1 cellular context compared by ENCODE assay signal in the genomic region with DNA sequence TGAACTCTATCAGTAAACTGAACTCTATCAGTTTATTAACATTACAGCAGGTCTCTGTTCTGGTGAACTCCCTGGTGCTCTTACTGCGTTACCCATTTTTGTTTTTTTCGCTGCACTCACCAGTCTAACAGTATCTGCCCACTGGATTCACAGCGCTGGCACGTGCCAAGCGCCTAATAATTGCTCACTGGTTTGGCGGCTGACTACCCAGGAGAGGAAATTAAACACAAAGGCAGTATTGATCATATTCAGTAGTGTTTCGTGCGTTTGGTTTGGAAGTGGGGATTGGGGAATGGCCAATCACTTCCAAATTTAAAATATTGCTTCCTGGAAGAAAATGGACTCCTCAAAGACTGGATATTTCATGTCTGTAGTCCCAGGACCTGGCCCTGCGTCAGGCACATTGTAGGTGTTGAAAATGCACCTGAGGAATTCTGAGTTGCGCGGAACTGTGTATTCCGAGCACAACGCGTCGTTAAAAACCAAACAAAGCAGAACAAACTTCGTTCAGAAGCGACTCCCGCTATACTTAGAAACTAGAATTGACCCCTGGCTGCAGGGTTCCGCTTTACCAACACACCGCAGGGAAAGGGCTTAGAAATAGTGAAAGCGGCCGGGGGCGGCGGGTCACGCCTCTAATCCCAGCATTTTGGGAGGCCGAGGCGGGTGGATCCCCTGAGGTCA.
TF ChIP-seq lines count a peak whose summit lies in the region.

No MANE protein-coding gene starts in this region.

TF ChIP-seq in HepG2, 621 proteins besides CTCF, POLR2A, EP300 and RAD21 (continued from another document and continues in another):
- TF ChIP-seq, protein P1, sequence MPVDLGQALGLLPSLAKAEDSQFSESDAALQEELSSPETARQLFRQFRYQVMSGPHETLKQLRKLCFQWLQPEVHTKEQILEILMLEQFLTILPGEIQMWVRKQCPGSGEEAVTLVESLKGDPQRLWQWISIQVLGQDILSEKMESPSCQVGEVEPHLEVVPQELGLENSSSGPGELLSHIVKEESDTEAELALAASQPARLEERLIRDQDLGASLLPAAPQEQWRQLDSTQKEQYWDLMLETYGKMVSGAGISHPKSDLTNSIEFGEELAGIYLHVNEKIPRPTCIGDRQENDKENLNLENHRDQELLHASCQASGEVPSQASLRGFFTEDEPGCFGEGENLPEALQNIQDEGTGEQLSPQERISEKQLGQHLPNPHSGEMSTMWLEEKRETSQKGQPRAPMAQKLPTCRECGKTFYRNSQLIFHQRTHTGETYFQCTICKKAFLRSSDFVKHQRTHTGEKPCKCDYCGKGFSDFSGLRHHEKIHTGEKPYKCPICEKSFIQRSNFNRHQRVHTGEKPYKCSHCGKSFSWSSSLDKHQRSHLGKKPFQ (CRISPR knock-in tag; IDR thresholded peaks at IDR 0.05; ENCODE audit: insufficient replicate concordance): no peak
- TF ChIP-seq, protein P2, sequence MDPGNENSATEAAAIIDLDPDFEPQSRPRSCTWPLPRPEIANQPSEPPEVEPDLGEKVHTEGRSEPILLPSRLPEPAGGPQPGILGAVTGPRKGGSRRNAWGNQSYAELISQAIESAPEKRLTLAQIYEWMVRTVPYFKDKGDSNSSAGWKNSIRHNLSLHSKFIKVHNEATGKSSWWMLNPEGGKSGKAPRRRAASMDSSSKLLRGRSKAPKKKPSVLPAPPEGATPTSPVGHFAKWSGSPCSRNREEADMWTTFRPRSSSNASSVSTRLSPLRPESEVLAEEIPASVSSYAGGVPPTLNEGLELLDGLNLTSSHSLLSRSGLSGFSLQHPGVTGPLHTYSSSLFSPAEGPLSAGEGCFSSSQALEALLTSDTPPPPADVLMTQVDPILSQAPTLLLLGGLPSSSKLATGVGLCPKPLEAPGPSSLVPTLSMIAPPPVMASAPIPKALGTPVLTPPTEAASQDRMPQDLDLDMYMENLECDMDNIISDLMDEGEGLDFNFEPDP (CRISPR knock-in tag; conservative IDR thresholded peaks at IDR 0.05): no peak
- no peak for TF ChIP-seq SAFB2 (CRISPR knock-in tag; IDR thresholded peaks at IDR 0.05; ENCODE audit: borderline replicate concordance, low read depth)
- no peak for TF ChIP-seq ZNF720 (CRISPR knock-in tag; IDR thresholded peaks at IDR 0.05)
- TF ChIP-seq ZNF20 (CRISPR knock-in tag; IDR thresholded peaks at IDR 0.05): 0 out of 2 replicates have a peak, but pooled peaks have one; percentile 24
- TF ChIP-seq, protein P3, sequence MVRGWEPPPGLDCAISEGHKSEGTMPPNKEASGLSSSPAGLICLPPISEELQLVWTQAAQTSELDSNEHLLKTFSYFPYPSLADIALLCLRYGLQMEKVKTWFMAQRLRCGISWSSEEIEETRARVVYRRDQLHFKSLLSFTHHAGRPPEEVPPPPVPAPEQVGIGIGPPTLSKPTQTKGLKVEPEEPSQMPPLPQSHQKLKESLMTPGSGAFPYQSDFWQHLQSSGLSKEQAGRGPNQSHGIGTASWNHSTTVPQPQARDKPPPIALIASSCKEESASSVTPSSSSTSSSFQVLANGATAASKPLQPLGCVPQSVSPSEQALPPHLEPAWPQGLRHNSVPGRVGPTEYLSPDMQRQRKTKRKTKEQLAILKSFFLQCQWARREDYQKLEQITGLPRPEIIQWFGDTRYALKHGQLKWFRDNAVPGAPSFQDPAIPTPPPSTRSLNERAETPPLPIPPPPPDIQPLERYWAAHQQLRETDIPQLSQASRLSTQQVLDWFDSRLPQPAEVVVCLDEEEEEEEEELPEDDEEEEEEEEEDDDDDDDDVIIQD (CRISPR knock-in tag; IDR thresholded peaks at IDR 0.05; ENCODE audit: low read depth): no peak
- TF ChIP-seq DMAP1 (CRISPR knock-in tag; IDR thresholded peaks at IDR 0.05): no peak; the same call in 1 of the 2 replicates
- TF ChIP-seq ZNF878 (CRISPR knock-in tag; IDR thresholded peaks at IDR 0.05): peak; percentile 44
- TF ChIP-seq ESRRA (CRISPR knock-in tag; IDR thresholded peaks at IDR 0.05; ENCODE audit: low read depth): no peak
- no peak for TF ChIP-seq PPARG (CRISPR knock-in tag; conservative IDR thresholded peaks at IDR 0.05)
- no peak for TF ChIP-seq SIX1 (CRISPR knock-in tag; IDR thresholded peaks at IDR 0.05; ENCODE audit: borderline replicate concordance)
- TF ChIP-seq ZNF781 (CRISPR knock-in tag; IDR thresholded peaks at IDR 0.05; ENCODE audit: borderline replicate concordance, not compliant biosample characterization): no peak
- TF ChIP-seq CBX5 (CRISPR knock-in tag; IDR thresholded peaks at IDR 0.05; ENCODE audit: borderline replicate concordance): no peak
- TF ChIP-seq SRSF9 (IDR thresholded peaks at IDR 0.05; ENCODE audit: borderline replicate concordance, insufficient read depth, low read depth, low read length, poor library complexity, severe bottlenecking): no peak
- TF ChIP-seq MXD4 (CRISPR knock-in tag; IDR thresholded peaks at IDR 0.05): peak; percentile 30; the same call in 1 of the 2 replicates
- no peak for TF ChIP-seq ZNF17 (CRISPR knock-in tag; IDR thresholded peaks at IDR 0.05)
- no peak for TF ChIP-seq JARID2 (CRISPR knock-in tag; IDR thresholded peaks at IDR 0.05; ENCODE audit: insufficient replicate concordance)
- no peak for TF ChIP-seq ZNF547 (CRISPR knock-in tag; IDR thresholded peaks at IDR 0.05)
- no peak for TF ChIP-seq NKX3-1 (CRISPR knock-in tag; IDR thresholded peaks at IDR 0.05)
- 0 out of 2 replicates have a peak, but pooled peaks have one; percentile 52 for TF ChIP-seq KLF6 (CRISPR knock-in tag; IDR thresholded peaks at IDR 0.05)
- TF ChIP-seq, protein P4, sequence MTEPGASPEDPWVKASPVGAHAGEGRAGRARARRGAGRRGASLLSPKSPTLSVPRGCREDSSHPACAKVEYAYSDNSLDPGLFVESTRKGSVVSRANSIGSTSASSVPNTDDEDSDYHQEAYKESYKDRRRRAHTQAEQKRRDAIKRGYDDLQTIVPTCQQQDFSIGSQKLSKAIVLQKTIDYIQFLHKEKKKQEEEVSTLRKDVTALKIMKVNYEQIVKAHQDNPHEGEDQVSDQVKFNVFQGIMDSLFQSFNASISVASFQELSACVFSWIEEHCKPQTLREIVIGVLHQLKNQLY (CRISPR knock-in tag; IDR thresholded peaks at IDR 0.05): no peak
- TF ChIP-seq, protein P5, sequence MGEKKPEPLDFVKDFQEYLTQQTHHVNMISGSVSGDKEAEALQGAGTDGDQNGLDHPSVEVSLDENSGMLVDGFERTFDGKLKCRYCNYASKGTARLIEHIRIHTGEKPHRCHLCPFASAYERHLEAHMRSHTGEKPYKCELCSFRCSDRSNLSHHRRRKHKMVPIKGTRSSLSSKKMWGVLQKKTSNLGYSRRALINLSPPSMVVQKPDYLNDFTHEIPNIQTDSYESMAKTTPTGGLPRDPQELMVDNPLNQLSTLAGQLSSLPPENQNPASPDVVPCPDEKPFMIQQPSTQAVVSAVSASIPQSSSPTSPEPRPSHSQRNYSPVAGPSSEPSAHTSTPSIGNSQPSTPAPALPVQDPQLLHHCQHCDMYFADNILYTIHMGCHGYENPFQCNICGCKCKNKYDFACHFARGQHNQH (CRISPR knock-in tag; IDR thresholded peaks at IDR 0.05): no peak
- TF ChIP-seq RBM39 (IDR thresholded peaks at IDR 0.05; ENCODE audit: low read depth, low read length, poor library complexity, severe bottlenecking): no peak
- 0 out of 2 replicates have a peak, but pooled peaks have one; percentile 43 for TF ChIP-seq ELF3 (CRISPR knock-in tag; IDR thresholded peaks at IDR 0.05)
- TF ChIP-seq ZNF572 (CRISPR knock-in tag; IDR thresholded peaks at IDR 0.05): 0 out of 2 replicates have a peak, but pooled peaks have one; percentile 43
- no peak for TF ChIP-seq SPEN (CRISPR knock-in tag; IDR thresholded peaks at IDR 0.05; ENCODE audit: low read depth)
- 0 out of 4 replicates have a peak, but pooled peaks of 1 of the 2 experiments have one; percentile 5 for TF ChIP-seq NR2F1 (CRISPR knock-in tag; IDR thresholded peaks at IDR 0.05)
- TF ChIP-seq, protein P6, sequence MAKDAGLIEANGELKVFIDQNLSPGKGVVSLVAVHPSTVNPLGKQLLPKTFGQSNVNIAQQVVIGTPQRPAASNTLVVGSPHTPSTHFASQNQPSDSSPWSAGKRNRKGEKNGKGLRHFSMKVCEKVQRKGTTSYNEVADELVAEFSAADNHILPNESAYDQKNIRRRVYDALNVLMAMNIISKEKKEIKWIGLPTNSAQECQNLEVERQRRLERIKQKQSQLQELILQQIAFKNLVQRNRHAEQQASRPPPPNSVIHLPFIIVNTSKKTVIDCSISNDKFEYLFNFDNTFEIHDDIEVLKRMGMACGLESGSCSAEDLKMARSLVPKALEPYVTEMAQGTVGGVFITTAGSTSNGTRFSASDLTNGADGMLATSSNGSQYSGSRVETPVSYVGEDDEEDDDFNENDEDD (CRISPR knock-in tag; IDR thresholded peaks at IDR 0.05; ENCODE audit: borderline replicate concordance): peak; percentile 35; the same call in 1 of the 2 replicates
- no peak for TF ChIP-seq DR1 (CRISPR knock-in tag; IDR thresholded peaks at IDR 0.05)
- no peak for TF ChIP-seq PHB2 (IDR thresholded peaks at IDR 0.05; ENCODE audit: partially characterized antibody)
- TF ChIP-seq MIER3 (CRISPR knock-in tag; IDR thresholded peaks at IDR 0.05; ENCODE audit: borderline replicate concordance): 0 out of 2 replicates have a peak, but pooled peaks have one; percentile 29
- peak; percentile 60 for TF ChIP-seq MYC (CRISPR knock-in tag; IDR thresholded peaks at IDR 0.05; ENCODE audit: borderline replicate concordance)
- no peak for TF ChIP-seq ZNF569 (CRISPR knock-in tag; IDR thresholded peaks at IDR 0.05; ENCODE audit: borderline replicate concordance)
- TF ChIP-seq, protein P7, sequence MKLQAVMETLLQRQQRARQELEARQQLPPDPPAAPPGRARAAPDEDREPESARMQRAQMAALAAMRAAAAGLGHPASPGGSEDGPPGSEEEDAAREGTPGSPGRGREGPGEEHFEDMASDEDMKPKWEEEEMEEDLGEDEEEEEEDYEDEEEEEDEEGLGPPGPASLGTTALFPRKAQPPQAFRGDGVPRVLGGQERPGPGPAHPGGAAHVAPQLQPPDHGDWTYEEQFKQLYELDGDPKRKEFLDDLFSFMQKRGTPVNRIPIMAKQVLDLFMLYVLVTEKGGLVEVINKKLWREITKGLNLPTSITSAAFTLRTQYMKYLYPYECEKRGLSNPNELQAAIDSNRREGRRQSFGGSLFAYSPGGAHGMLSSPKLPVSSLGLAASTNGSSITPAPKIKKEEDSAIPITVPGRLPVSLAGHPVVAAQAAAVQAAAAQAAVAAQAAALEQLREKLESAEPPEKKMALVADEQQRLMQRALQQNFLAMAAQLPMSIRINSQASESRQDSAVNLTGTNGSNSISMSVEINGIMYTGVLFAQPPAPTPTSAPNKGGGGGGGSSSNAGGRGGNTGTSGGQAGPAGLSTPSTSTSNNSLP (IDR thresholded peaks at IDR 0.05; ENCODE audit: low read depth, low read length): no peak
- TF ChIP-seq ARNTL (CRISPR knock-in tag; IDR thresholded peaks at IDR 0.05): no peak
- TF ChIP-seq MEF2D (CRISPR knock-in tag; IDR thresholded peaks at IDR 0.05): no peak
- TF ChIP-seq, protein P8, sequence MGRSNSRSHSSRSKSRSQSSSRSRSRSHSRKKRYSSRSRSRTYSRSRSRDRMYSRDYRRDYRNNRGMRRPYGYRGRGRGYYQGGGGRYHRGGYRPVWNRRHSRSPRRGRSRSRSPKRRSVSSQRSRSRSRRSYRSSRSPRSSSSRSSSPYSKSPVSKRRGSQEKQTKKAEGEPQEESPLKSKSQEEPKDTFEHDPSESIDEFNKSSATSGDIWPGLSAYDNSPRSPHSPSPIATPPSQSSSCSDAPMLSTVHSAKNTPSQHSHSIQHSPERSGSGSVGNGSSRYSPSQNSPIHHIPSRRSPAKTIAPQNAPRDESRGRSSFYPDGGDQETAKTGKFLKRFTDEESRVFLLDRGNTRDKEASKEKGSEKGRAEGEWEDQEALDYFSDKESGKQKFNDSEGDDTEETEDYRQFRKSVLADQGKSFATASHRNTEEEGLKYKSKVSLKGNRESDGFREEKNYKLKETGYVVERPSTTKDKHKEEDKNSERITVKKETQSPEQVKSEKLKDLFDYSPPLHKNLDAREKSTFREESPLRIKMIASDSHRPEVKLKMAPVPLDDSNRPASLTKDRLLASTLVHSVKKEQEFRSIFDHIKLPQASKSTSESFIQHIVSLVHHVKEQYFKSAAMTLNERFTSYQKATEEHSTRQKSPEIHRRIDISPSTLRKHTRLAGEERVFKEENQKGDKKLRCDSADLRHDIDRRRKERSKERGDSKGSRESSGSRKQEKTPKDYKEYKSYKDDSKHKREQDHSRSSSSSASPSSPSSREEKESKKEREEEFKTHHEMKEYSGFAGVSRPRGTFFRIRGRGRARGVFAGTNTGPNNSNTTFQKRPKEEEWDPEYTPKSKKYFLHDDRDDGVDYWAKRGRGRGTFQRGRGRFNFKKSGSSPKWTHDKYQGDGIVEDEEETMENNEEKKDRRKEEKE (IDR thresholded peaks at IDR 0.05): no peak
- TF ChIP-seq, protein P9, sequence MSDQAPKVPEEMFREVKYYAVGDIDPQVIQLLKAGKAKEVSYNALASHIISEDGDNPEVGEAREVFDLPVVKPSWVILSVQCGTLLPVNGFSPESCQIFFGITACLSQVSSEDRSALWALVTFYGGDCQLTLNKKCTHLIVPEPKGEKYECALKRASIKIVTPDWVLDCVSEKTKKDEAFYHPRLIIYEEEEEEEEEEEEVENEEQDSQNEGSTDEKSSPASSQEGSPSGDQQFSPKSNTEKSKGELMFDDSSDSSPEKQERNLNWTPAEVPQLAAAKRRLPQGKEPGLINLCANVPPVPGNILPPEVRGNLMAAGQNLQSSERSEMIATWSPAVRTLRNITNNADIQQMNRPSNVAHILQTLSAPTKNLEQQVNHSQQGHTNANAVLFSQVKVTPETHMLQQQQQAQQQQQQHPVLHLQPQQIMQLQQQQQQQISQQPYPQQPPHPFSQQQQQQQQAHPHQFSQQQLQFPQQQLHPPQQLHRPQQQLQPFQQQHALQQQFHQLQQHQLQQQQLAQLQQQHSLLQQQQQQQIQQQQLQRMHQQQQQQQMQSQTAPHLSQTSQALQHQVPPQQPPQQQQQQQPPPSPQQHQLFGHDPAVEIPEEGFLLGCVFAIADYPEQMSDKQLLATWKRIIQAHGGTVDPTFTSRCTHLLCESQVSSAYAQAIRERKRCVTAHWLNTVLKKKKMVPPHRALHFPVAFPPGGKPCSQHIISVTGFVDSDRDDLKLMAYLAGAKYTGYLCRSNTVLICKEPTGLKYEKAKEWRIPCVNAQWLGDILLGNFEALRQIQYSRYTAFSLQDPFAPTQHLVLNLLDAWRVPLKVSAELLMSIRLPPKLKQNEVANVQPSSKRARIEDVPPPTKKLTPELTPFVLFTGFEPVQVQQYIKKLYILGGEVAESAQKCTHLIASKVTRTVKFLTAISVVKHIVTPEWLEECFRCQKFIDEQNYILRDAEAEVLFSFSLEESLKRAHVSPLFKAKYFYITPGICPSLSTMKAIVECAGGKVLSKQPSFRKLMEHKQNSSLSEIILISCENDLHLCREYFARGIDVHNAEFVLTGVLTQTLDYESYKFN (CRISPR knock-in tag; conservative IDR thresholded peaks at IDR 0.05): no peak
- peak; percentile 18; the same call in 1 of the 2 replicates for TF ChIP-seq HMG20A (CRISPR knock-in tag; IDR thresholded peaks at IDR 0.05; ENCODE audit: borderline replicate concordance)
- no peak for TF ChIP-seq HNRNPK (IDR thresholded peaks at IDR 0.05; ENCODE audit: low read depth, low read length, poor library complexity, severe bottlenecking)
- TF ChIP-seq SMARCE1 (IDR thresholded peaks at IDR 0.05; ENCODE audit: borderline replicate concordance): no peak
- TF ChIP-seq, protein P10, sequence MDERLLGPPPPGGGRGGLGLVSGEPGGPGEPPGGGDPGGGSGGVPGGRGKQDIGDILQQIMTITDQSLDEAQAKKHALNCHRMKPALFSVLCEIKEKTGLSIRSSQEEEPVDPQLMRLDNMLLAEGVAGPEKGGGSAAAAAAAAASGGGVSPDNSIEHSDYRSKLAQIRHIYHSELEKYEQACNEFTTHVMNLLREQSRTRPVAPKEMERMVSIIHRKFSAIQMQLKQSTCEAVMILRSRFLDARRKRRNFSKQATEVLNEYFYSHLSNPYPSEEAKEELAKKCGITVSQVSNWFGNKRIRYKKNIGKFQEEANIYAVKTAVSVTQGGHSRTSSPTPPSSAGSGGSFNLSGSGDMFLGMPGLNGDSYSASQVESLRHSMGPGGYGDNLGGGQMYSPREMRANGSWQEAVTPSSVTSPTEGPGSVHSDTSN (CRISPR knock-in tag; IDR thresholded peaks at IDR 0.05): no peak
- TF ChIP-seq ZEB1 (IDR thresholded peaks at IDR 0.05; ENCODE audit: insufficient replicate concordance, low read depth): no peak
